In the genomic region with DNA sequence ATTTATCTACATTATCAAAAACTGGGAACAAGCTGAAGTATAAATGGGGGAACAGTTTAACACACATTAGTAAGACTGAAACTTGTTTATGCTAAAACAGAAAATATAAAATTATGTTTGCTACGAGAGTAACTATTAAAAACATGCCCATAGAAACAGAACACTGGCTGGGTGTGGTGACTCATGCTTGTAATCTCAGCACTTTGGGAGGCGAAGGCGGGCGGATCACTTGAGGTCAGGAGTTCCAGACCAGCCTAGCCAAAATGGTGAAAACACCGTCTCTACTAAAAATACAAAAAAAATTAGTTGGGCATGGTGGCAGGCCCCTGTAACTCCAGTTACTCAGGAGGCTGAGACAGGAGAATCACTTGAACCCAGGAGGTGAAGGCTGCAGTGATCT, we compare ENCODE assay signal across 8 cellular contexts. TPM values are rescaled to one million over a fixed set of nuclear protein-coding genes. Genes with fewer than 3 reads are reported as not detected.
DNase-seq lines count a peak whose midpoint lies in the region; ATAC-seq and TF ChIP-seq lines count a peak whose summit lies in the region.
"Not testable (repeated sequence)": the region's sequence is repeated elsewhere in the genome, so short reads cannot be mapped to it uniquely, and the experiment has no call there.

No MANE protein-coding gene starts in this region.

- H3K4me3 ChIP-seq in CD4-positive, alpha-beta memory T cell (ENCODE audit: low read length in 2 of 2); foreskin fibroblast (ENCODE audit: low read depth in 1 of 2, low read length in 2 of 2); stomach: not testable (repeated sequence)

- H3K4me3 Mint-ChIP-seq in CD4-positive, alpha-beta memory T cell, result peak overlapping the region in 2 of 8 donors; percentile 22 to 38
- not testable (repeated sequence) for H3K4me3 Mint-ChIP-seq in activated CD4-positive, alpha-beta T cell treated with anti-CD3 and anti-CD28 coated beads for 36 hours; chondrocyte (ENCODE audit: unreplicated experiment)

- H3K27ac Mint-ChIP-seq in CD4-positive, alpha-beta memory T cell, result peak overlapping the region in 5 of 7 donors; percentile 36 to 94 (median 53)
- peak overlapping the region; percentile 92 for H3K27ac Mint-ChIP-seq in activated CD4-positive, alpha-beta T cell treated with anti-CD3 and anti-CD28 coated beads for 36 hours
- H3K27ac Mint-ChIP-seq in chondrocyte (ENCODE audit: unreplicated experiment), result peak overlapping the region; percentile 73

- not testable (repeated sequence) for H3K9me3 Mint-ChIP-seq in CD4-positive, alpha-beta memory T cell; activated CD4-positive, alpha-beta T cell treated with anti-CD3 and anti-CD28 coated beads for 36 hours (ENCODE audit: low read depth); chondrocyte (ENCODE audit: low read depth)

- POLR2A ChIA-PET in CD4-positive, alpha-beta memory T cell (lab: Charles Lee; ENCODE audit: partially characterized antibody), result interaction anchor here (6.7 kb wide), 1 partner anchor 154 kb away, joined by 136 read pairs; the partner anchor contains the start of gene INPP5K
- POLR2A ChIA-PET in activated CD4-positive, alpha-beta T cell treated with anti-CD3 and anti-CD28 coated beads for 36 hours (lab: Charles Lee), result not testable (repeated sequence)

- H3K9me3 ChIP-seq in CD4-positive, alpha-beta memory T cell (ENCODE audit: control insufficient read depth in 1 of 2, low read length in 2 of 2); stomach: not testable (repeated sequence)

- H3K4me1 Mint-ChIP-seq in CD4-positive, alpha-beta memory T cell, result peaks cover 31 to 54% (median 45%) of the 10 kb centered on the region in 4 donors
- H3K4me1 Mint-ChIP-seq in activated CD4-positive, alpha-beta T cell treated with anti-CD3 and anti-CD28 coated beads for 36 hours, result peaks cover 47% of the 10 kb centered on the region
- H3K4me1 Mint-ChIP-seq in chondrocyte (ENCODE audit: low read depth), result peaks cover 36% of the 10 kb centered on the region

- peak; percentile 45 for ATAC-seq in activated CD4-positive, alpha-beta T cell treated with anti-CD3 and anti-CD28 coated beads for 36 hours
- ATAC-seq in omental fat pad (ENCODE audit: low FRiP score), result peak; percentile 63

- peak overlapping the region; percentile 51 for H3K27ac ChIP-seq in CD4-positive, alpha-beta memory T cell (ENCODE audit: low read depth, low read length)
- peak overlapping the region; percentile 27 to 64 (median 38) for H3K27ac ChIP-seq in stomach

- H3K4me1 ChIP-seq in CD4-positive, alpha-beta memory T cell (ENCODE audit: insufficient read depth, low read length), result peaks cover 43% of the 10 kb centered on the region
- H3K4me1 ChIP-seq in stomach, result peaks cover 30 to 59% (median 45%) of the 10 kb centered on the region in 4 donors

- not testable (repeated sequence) for H3K27me3 ChIP-seq in CD4-positive, alpha-beta memory T cell (ENCODE audit: insufficient read depth, low read length); stomach

- H3K27me3 Mint-ChIP-seq in CD4-positive, alpha-beta memory T cell; activated CD4-positive, alpha-beta T cell treated with anti-CD3 and anti-CD28 coated beads for 36 hours; chondrocyte (ENCODE audit: low read depth): not testable (repeated sequence)

- 19 to 43% (median 29%) methylated on average over 5 of the region's 5 CpGs for WGBS in stomach, 5 donors

- not testable (repeated sequence) for TF ChIP-seq EP300 in stomach (IDR thresholded peaks at IDR 0.05)

- intact Hi-C loops in CD4-positive, alpha-beta memory T cell (cut with micrococcal nuclease); activated CD4-positive, alpha-beta T cell treated with anti-CD3 and anti-CD28 coated beads for 36 hours (cut with DNase I, micrococcal nuclease): not testable (repeated sequence)
- intact Hi-C loops in stomach (cut with DNase I; ENCODE audit: low total_unique reads), result loop anchor here (10.0 kb wide), 1 partner anchor 154 kb away; the partner anchor contains the start of gene INPP5K

- CTCF ChIA-PET in CD4-positive, alpha-beta memory T cell (lab: Charles Lee; ENCODE audit: partially characterized antibody), result interaction anchor here (1.3 kb wide), 1 partner anchor 12 kb away, joined by 4 read pairs; no protein-coding TSS in a partner anchor
- CTCF ChIA-PET in activated CD4-positive, alpha-beta T cell treated with anti-CD3 and anti-CD28 coated beads for 36 hours (lab: Charles Lee), result interaction anchor here (2.8 kb wide), 1 partner anchor 173 kb away, joined by 12 read pairs; no protein-coding TSS in a partner anchor

- H3K36me3 Mint-ChIP-seq in CD4-positive, alpha-beta memory T cell, result peaks cover 28 to 48% of the 10 kb centered on the region in 2 donors
- peaks cover 48% of the 10 kb centered on the region for H3K36me3 Mint-ChIP-seq in activated CD4-positive, alpha-beta T cell treated with anti-CD3 and anti-CD28 coated beads for 36 hours (ENCODE audit: low read depth)
- H3K36me3 Mint-ChIP-seq in chondrocyte (ENCODE audit: low read depth), result peaks cover 19% of the 10 kb centered on the region

- not testable (repeated sequence) for TF ChIP-seq POLR2A in stomach (IDR thresholded peaks at IDR 0.05)

- not testable (repeated sequence) for TF ChIP-seq CTCF in chondrocyte (IDR thresholded peaks at IDR 0.05); foreskin fibroblast (IDR thresholded peaks at IDR 0.05; ENCODE audit: low read depth, low read length); omental fat pad (IDR thresholded peaks at IDR 0.05); stomach (IDR thresholded peaks at IDR 0.05)

- peak in 1 of 5 donors; percentile 57 for DNase-seq in CD4-positive, alpha-beta memory T cell
- DNase-seq in LHCN-M2 (ENCODE audit: low read depth) (peak; percentile 65), foreskin fibroblast (peak; percentile 36 to 66)
- peak; percentile 61 for DNase-seq in activated CD4-positive, alpha-beta T cell treated with anti-CD3 and anti-CD28 coated beads for 36 hours
- peak; percentile 75 for DNase-seq in activated effector memory CD4-positive, alpha-beta T cell treated with anti-CD3 and anti-CD28 coated beads, Interleukin-2, amount 50 U/mL, for 16 hours
- DNase-seq in chondrocyte (ENCODE audit: low spot score); omental fat pad (ENCODE audit: low spot score); stomach: not testable (repeated sequence)

- peaks cover 39% of the 10 kb centered on the region for H3K36me3 ChIP-seq in CD4-positive, alpha-beta memory T cell (ENCODE audit: insufficient read depth, low read length)
- peaks cover 36 to 92% (median 79%) of the 10 kb centered on the region in 4 donors for H3K36me3 ChIP-seq in stomach

RNA-seq across cellular contexts. Expression of gene YWHAE, which starts 39.7 kb away (rescaled TPM):
- total RNA-seq in CD4-positive, alpha-beta memory T cell, result 100 to 1,000 TPM; 142 to 143 TPM
- polyA plus RNA-seq in CD4-positive, alpha-beta memory T cell, result 10 to 100 TPM; 54.1 to 56.4 TPM
- total RNA-seq in LHCN-M2 (2014; rRNA removed) (605 and 722 TPM in 2 replicates), chondrocyte (362 to 407 TPM (median 372 TPM) in 3 replicates), omental fat pad (100 to 1,000 TPM; 489 to 684 (median 635) TPM), stomach (1,000 to 10,000 TPM in 2 of 5 donors, 100 to 1,000 TPM in 3; 335 to 1,151 (median 362) TPM)
- polyA plus RNA-seq in LHCN-M2 (2012), result 1,151 TPM
- total RNA-seq in activated CD4-positive, alpha-beta T cell treated with anti-CD3 and anti-CD28 coated beads for 36 hours, result 100 to 1,000 TPM; 520 to 553 TPM
- polyA plus RNA-seq in stomach, result 100 to 1,000 TPM; 219 to 323 (median 254) TPM
